Comparison of ENCODE assay signal across 1 cellular context in the genomic region with DNA sequence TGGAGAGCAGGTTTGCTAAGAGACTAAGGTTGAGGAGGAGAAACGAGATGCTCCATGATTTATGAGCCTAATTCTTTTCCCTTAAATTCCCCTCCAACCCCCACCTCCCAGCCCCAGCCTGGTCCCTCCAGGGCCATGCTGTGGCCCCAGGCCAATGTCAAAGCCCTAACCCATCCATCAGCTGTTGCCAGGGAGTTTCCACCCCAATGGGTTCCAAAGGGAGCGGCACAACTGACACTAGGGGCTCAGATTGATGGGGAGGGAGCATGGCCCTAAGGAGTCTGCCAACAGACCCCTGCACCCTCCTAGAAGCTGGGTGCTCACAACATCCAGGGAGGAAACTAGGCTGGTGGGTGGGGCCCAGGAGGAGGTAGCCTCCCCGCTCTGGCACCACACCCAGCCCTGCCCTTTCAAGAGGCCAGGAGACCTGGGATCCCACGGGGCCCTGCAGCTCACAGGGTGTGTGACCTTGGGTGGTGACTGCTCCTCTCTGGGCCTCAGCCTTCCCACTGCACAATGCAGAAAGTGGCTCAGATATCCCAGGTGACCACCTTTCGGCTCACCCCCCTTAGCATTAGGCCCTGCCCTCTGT.
TF ChIP-seq lines count a peak whose summit lies in the region.

No MANE protein-coding gene starts in this region.

TF ChIP-seq in IMR-90, 13 proteins besides CTCF, POLR2A, EP300 and RAD21:
- TF ChIP-seq RFX5 (IDR thresholded peaks at IDR 0.05; ENCODE audit: low read depth, low read length): peak; percentile 32; the same call in 1 of the 2 replicates
- TF ChIP-seq, protein P1, sequence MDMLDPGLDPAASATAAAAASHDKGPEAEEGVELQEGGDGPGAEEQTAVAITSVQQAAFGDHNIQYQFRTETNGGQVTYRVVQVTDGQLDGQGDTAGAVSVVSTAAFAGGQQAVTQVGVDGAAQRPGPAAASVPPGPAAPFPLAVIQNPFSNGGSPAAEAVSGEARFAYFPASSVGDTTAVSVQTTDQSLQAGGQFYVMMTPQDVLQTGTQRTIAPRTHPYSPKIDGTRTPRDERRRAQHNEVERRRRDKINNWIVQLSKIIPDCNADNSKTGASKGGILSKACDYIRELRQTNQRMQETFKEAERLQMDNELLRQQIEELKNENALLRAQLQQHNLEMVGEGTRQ (IDR thresholded peaks at IDR 0.05; ENCODE audit: low read depth, low read length): no peak
TF ChIP-seq in IMR-90: peak in this region for 1.
